17 cellular contexts compared by ENCODE assay signal in the genomic region with DNA sequence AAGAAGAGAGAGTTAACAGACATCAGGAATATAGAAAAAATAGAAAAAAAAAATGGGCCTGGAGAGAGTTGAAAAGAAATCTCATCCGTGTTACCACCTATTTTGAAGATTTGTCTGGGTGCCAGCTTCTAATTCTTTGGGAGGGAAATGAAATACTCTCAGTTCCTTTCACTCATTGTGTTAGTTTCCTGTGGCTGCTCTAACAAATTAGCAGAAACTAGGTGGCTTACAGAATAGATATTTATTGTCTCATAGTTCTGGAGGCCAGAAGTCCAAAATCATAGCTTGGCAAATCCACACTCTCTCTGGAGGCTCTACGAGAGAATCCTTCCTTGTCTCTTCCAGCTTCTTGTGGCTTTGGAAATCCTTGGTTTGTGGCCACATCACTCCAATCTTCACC.
DNase-seq lines count a peak whose midpoint lies in the region; TF ChIP-seq lines count a peak whose summit lies in the region.
"Had no signal": no experiment of that assay in that cellular context is flagged by ENCODE, and none has a peak within 500 bp of the region (broad histone marks: within the 10 kb centered on the region; RNA-seq: fewer than 3 reads in every experiment).

No MANE protein-coding gene starts in this region.

- H3K27me3 ChIP-seq in dorsolateral prefrontal cortex, result no peaks in the 10 kb centered on the region
- H3K27me3 ChIP-seq: BLaER1 treated with 17β-estradiol and CSF1 and Interleukin-3, amounts not matched to agents 10 nM and 100 nM had no signal

- H3K4me3 ChIP-seq in dorsolateral prefrontal cortex, result no peak overlapping the region
- H3K4me3 ChIP-seq: BLaER1 treated with 17β-estradiol and CSF1 and Interleukin-3, amounts not matched to agents 10 nM and 100 nM; GM12878 had no signal

- intact Hi-C loops in dorsolateral prefrontal cortex (cut with DNase I), result no loop called here

- DNase-seq in dermis blood vessel endothelial cell (peak; percentile 50), lung microvascular endothelial cell (ENCODE audit: low read depth in 2 of 2) (peak; percentile 5 to 40), mucosa of gallbladder (ENCODE audit: low spot score) (no peak), dorsolateral prefrontal cortex (no peak)
- no peak for DNase-seq in activated CD8-positive, alpha-beta memory T cell treated with anti-CD3 and anti-CD28 coated beads for 24 hours
- DNase-seq: 8988T; ACHN; BE2C; Caco-2; Calu3; CD4-positive, alpha-beta T cell; CD8-positive, alpha-beta T cell; DMS79 treated with DMSO at 0.1 percent for 48 hours; GF-D8 had no signal

- no peak overlapping the region for H3K27ac ChIP-seq in dorsolateral prefrontal cortex
- H3K27ac ChIP-seq: BLaER1 treated with 17β-estradiol and CSF1 and Interleukin-3, amounts not matched to agents 10 nM and 100 nM; C4-2B had no signal

- no peak for TF ChIP-seq CTCF in dorsolateral prefrontal cortex (IDR thresholded peaks at IDR 0.05 in 54 of 56, conservative IDR thresholded peaks at IDR 0.05 in 2 of 56; ENCODE audit: low read depth in 1 of 56, partially characterized antibody in 56 of 56)

Comparison
In these comparisons a context has a peak if more than half of its experiments do, and no peak if none do; other contexts are left out.
1. DNase-seq: peak in dermis blood vessel endothelial cell (single experiment) and lung microvascular endothelial cell (2 of 2); none in mucosa of gallbladder (single experiment), activated CD8-positive, alpha-beta memory T cell treated with anti-CD3 and anti-CD28 coated beads for 24 hours (single experiment) and dorsolateral prefrontal cortex (0 of 10).